Comparison of ENCODE assay signal across 9 cellular contexts in genomic region chr17:80760501-80760900, GRCh38.
DNase-seq lines count a peak whose midpoint lies in the region; ATAC-seq, FAIRE-seq and TF ChIP-seq lines count a peak whose summit lies in the region.
"Had no signal": no experiment of that assay in that cellular context is flagged by ENCODE, and none has a peak within 500 bp of the region (broad histone marks: within the 10 kb centered on the region; RNA-seq: fewer than 3 reads in every experiment).

No MANE protein-coding gene starts in this region.

- H3K36me3 Mint-ChIP-seq in MCF 10A (ENCODE audit: insufficient read depth, unreplicated experiment) (peaks cover 24% of the 10 kb centered on the region), chondrocyte (ENCODE audit: low read depth) (peaks cover 3% of the 10 kb centered on the region)

- H3K27me3 Mint-ChIP-seq in MCF 10A (ENCODE audit: insufficient read depth, unreplicated experiment) (no peaks in the 10 kb centered on the region), chondrocyte (ENCODE audit: low read depth) (no peaks in the 10 kb centered on the region)
- H3K27me3 Mint-ChIP-seq: CD4-positive, CD25-positive, alpha-beta regulatory T cell had no signal

- H3K4me1 Mint-ChIP-seq in MCF 10A (ENCODE audit: insufficient read depth, unreplicated experiment) (peaks cover 24% of the 10 kb centered on the region), chondrocyte (ENCODE audit: low read depth) (peaks cover 45% of the 10 kb centered on the region)

- peaks cover 17% of the 10 kb centered on the region for H3K4me1 ChIP-seq in mammary epithelial cell (ENCODE audit: insufficient read depth, low read length)

- no peaks in the 10 kb centered on the region for H3K9me3 ChIP-seq in mammary epithelial cell (replicated peaks; ENCODE audit: insufficient read depth, low read length)

- dilution Hi-C loops in mammary epithelial cell (cut with HindIII; ENCODE audit: low sequenced_read_pairs), result loop anchor here (5.0 kb wide), 2 partner anchors 58 to 102 kb away; no protein-coding TSS in a partner anchor

- intact Hi-C loops in MCF 10A (cut with micrococcal nuclease), result loop anchor here (2.0 to 10.0 kb wide), 3 partner anchors 72 to 156 kb away; no protein-coding TSS in a partner anchor
- intact Hi-C loops in mammary epithelial cell (cut with micrococcal nuclease), result no loop called here

- ATAC-seq in HG02885 (IDR thresholded peaks at IDR 0.05; ENCODE audit: poor library complexity, unreplicated experiment) (no peak), GM21619 (IDR thresholded peaks at IDR 0.05; ENCODE audit: unreplicated experiment) (no peak)

- no peak overlapping the region for H3K4me3 ChIP-seq in mammary epithelial cell (replicated peaks in 1 of 3; ENCODE audit: insufficient read depth in 1 of 3, low read depth in 2 of 3, low read length in 3 of 3)

- no peaks in the 10 kb centered on the region for H3K27me3 ChIP-seq in mammary epithelial cell (ENCODE audit: insufficient read depth, low read length)

- no peak overlapping the region for H2AFZ ChIP-seq in mammary epithelial cell (ENCODE audit: low read depth, low read length)

- no peak for FAIRE-seq in urothelium cell line (lab: Jason Lieb, UNC)

- no peak overlapping the region for H3K4me2 ChIP-seq in mammary epithelial cell (ENCODE audit: insufficient read depth, low read depth, low read length)

- no peak overlapping the region for H3K27ac ChIP-seq in mammary epithelial cell (ENCODE audit: insufficient read depth, low read depth, low read length)

- H3K4me3 Mint-ChIP-seq in MCF 10A (ENCODE audit: unreplicated experiment), result peak overlapping the region; percentile 39
- H3K4me3 Mint-ChIP-seq in chondrocyte (ENCODE audit: unreplicated experiment), result no peak overlapping the region

- H3K27ac Mint-ChIP-seq in MCF 10A (ENCODE audit: low read depth, unreplicated experiment), result peak overlapping the region; percentile 57
- peak overlapping the region; percentile 84 for H3K27ac Mint-ChIP-seq in chondrocyte (ENCODE audit: unreplicated experiment)

- H3K36me3 ChIP-seq in mammary epithelial cell (ENCODE audit: insufficient read depth, low read length), result peaks cover 3% of the 10 kb centered on the region

- BruUV-seq in MCF 10A (replicated peaks; lab: Mats Ljungman, UMichigan) (no TSS peak), mammary epithelial cell (replicated peaks; lab: Mats Ljungman, UMichigan) (no TSS peak)

- peaks cover 5% of the 10 kb centered on the region for H3K79me2 ChIP-seq in mammary epithelial cell (ENCODE audit: insufficient read depth, low read length)

- WGBS in mammary epithelial cell (ENCODE audit: low coverage, missing lambda C conversion rate), result 85% methylated on average over 10 of the region's 12 CpGs

- CTCF ChIA-PET in MCF 10A (lab: Yijun Ruan, JAX) (no interaction called here), mammary epithelial cell (lab: Charles Lee; ENCODE audit: low non-redundant PET) (no interaction called here)

- no peaks in the 10 kb centered on the region for H3K9me3 Mint-ChIP-seq in MCF 10A (ENCODE audit: unreplicated experiment)
- no peaks in the 10 kb centered on the region for H3K9me3 Mint-ChIP-seq in chondrocyte (ENCODE audit: low read depth)

- in situ Hi-C loops in mammary epithelial cell (cut with MboI; ENCODE audit: low sequenced_read_pairs in 2 of 2), result no loop called here

- no peak overlapping the region for H3K9ac ChIP-seq in mammary epithelial cell (ENCODE audit: insufficient read depth, low read length)

- no peaks in the 10 kb centered on the region for H4K20me1 ChIP-seq in mammary epithelial cell (ENCODE audit: insufficient read depth, low read length)

- DNase-seq in MCF 10A (ENCODE audit: unreplicated experiment), result peak; percentile 82
- no peak for DNase-seq in mammary epithelial cell
- DNase-seq in NCI-H748 (lab: John Stamatoyannopoulos, UW; ENCODE audit: unreplicated experiment), result peak; percentile 94
- DNase-seq in chondrocyte (ENCODE audit: low spot score), result no peak
- DNase-seq in urothelium cell line (ENCODE audit: low spot score), result peak; percentile 44
- no peak for DNase-seq in middle frontal gyrus (ENCODE audit: extremely low spot score, low spot score)
- DNase-seq: CD4-positive, CD25-positive, alpha-beta regulatory T cell had no signal

- TF ChIP-seq CTCF in MCF 10A (IDR thresholded peaks at IDR 0.05; ENCODE audit: unreplicated experiment) (no peak), mammary epithelial cell (conservative IDR thresholded peaks at IDR 0.05 in 1 of 2, IDR thresholded peaks at IDR 0.05 in 1 of 2; ENCODE audit: extremely low read depth in 1 of 2, insufficient read depth in 1 of 2, low read depth in 1 of 2, low read length in 2 of 2) (no peak), chondrocyte (IDR thresholded peaks at IDR 0.05) (no peak)

- POLR2A ChIA-PET in MCF 10A (lab: Yijun Ruan, JAX), result interaction anchor here (0.6 to 1.2 kb wide), 8 partner anchors 32 to 306 kb away, joined by 3 to 6 read pairs (median 3); no protein-coding TSS in a partner anchor

Comparison
In these comparisons a context has a peak if more than half of its experiments do, and no peak if none do; other contexts are left out.
1. DNase-seq: peak in MCF 10A (single experiment), NCI-H748 (single experiment) and urothelium cell line (single experiment); none in mammary epithelial cell (single experiment), chondrocyte (single experiment) and middle frontal gyrus (single experiment).